8 cellular contexts compared by ENCODE assay signal in genomic region chr5:134005415-134006118, GRCh38. TPM values are rescaled to one million over a fixed set of nuclear protein-coding genes. Genes with fewer than 3 reads are reported as not detected.
DNase-seq lines count a peak whose midpoint lies in the region; ATAC-seq and TF ChIP-seq lines count a peak whose summit lies in the region.

No MANE protein-coding gene starts in this region.

- peaks cover 2% of the 10 kb centered on the region for H3K36me3 ChIP-seq in Caco-2 (ENCODE audit: control insufficient read depth, insufficient read depth, low read length)
- no peaks in the 10 kb centered on the region for H3K36me3 ChIP-seq in ascending aorta

- H3K4me1 ChIP-seq in Caco-2 (peaks cover 30% of the 10 kb centered on the region), ascending aorta (peaks cover 28 to 35% of the 10 kb centered on the region in 2 donors)

- H3K9me3 Mint-ChIP-seq in Caco-2 (ENCODE audit: unreplicated experiment) = no peaks in the 10 kb centered on the region
- no peaks in the 10 kb centered on the region for H3K9me3 Mint-ChIP-seq in stimulated activated memory B cell treated with anti-CD40 and anti-IgM and Interleukin-4, amounts not matched to agents 10 μg/mL and 1 μg/mL and 100 μg/mL, for 72 hours

- TSS peak; percentile 68 for BruUV-seq in Caco-2 (replicated peaks; lab: Mats Ljungman, UMichigan)

- intact Hi-C loops in Caco-2 (cut with micrococcal nuclease; ENCODE audit: unreplicated experiment) = loop anchor here (1.0 to 2.0 kb wide), 2 partner anchors 13 to 37 kb away; partner anchors contain the start of gene C5orf15
- intact Hi-C loops in ascending aorta (cut with DNase I) = loop anchor here (1.0 to 2.0 kb wide), 2 partner anchors 37 to 1043 kb away; partner anchors contain the start of genes AFF4 and C5orf15

- peak; percentile 10 for ATAC-seq in HG03378 (IDR thresholded peaks at IDR 0.05; ENCODE audit: unreplicated experiment)
- no peak for ATAC-seq in stimulated activated memory B cell treated with anti-CD40 and anti-IgM and Interleukin-4, amounts not matched to agents 10 μg/mL and 1 μg/mL and 100 μg/mL, for 72 hours

- peak in 1 of 2 experiments; percentile 54 for DNase-seq in Caco-2
- peak in 1 of 2 donors; percentile 70 for DNase-seq in ascending aorta (ENCODE audit: low spot score in 2 of 2)
- DNase-seq in iPS-NIHi11 (ENCODE audit: low spot score) = peak; percentile 48
- DNase-seq in stimulated activated CD4-positive, alpha-beta T cell treated with anti-CD3 and anti-CD28 coated beads, Interleukin-2, amount 100 ng/mL, for 48 hours = no peak
- no peak for DNase-seq in NCI-H1694 (lab: John Stamatoyannopoulos, UW)
- no peak for DNase-seq in NCI-H510A treated with DMSO at 0.1 percent for 48 hours (lab: John Stamatoyannopoulos, UW)

- H3K9me3 ChIP-seq in Caco-2 (no peaks in the 10 kb centered on the region), ascending aorta (no peaks in the 10 kb centered on the region)

- peak overlapping the region; percentile 81 for H3K4me3 Mint-ChIP-seq in Caco-2 (ENCODE audit: unreplicated experiment)
- peak overlapping the region; percentile 88 for H3K4me3 Mint-ChIP-seq in stimulated activated memory B cell treated with anti-CD40 and anti-IgM and Interleukin-4, amounts not matched to agents 10 μg/mL and 1 μg/mL and 100 μg/mL, for 72 hours

- H3K27me3 ChIP-seq in Caco-2 (replicated peaks; ENCODE audit: control insufficient read depth, insufficient read depth, low read length) (no peaks in the 10 kb centered on the region), ascending aorta (no peaks in the 10 kb centered on the region)

- H3K4me1 Mint-ChIP-seq in Caco-2 (ENCODE audit: low read depth, unreplicated experiment) = peaks cover 7% of the 10 kb centered on the region
- H3K4me1 Mint-ChIP-seq in stimulated activated memory B cell treated with anti-CD40 and anti-IgM and Interleukin-4, amounts not matched to agents 10 μg/mL and 1 μg/mL and 100 μg/mL, for 72 hours = peaks cover 40% of the 10 kb centered on the region

- TF ChIP-seq CTCF in Caco-2 (IDR thresholded peaks at IDR 0.05; ENCODE audit: insufficient read depth in 1 of 2, low read depth in 1 of 2, low read length in 1 of 2, severe bottlenecking in 1 of 2, unreplicated experiment in 1 of 2) (no peak), ascending aorta (IDR thresholded peaks at IDR 0.05) (peak in 1 of 3 experiments; percentile 4)

- CTCF ChIA-PET in Caco-2 (lab: Charles Lee) = interaction anchor here (0.6 to 1.9 kb wide), 5 partner anchors 9 to 246 kb away, joined by 4 to 11 read pairs (median 7); no protein-coding TSS in a partner anchor

- H3K27ac ChIP-seq in ascending aorta = peak overlapping the region; percentile 100

- H3K4me3 ChIP-seq in Caco-2 (ENCODE audit: low read depth, low read length) (peak overlapping the region; percentile 91), ascending aorta (peak overlapping the region; percentile 97)

- peak overlapping the region; percentile 89 for H3K27ac Mint-ChIP-seq in Caco-2 (ENCODE audit: unreplicated experiment)
- peak overlapping the region; percentile 97 for H3K27ac Mint-ChIP-seq in stimulated activated memory B cell treated with anti-CD40 and anti-IgM and Interleukin-4, amounts not matched to agents 10 μg/mL and 1 μg/mL and 100 μg/mL, for 72 hours

- H3K27me3 Mint-ChIP-seq in Caco-2 (ENCODE audit: insufficient read depth, unreplicated experiment) = no peaks in the 10 kb centered on the region
- no peaks in the 10 kb centered on the region for H3K27me3 Mint-ChIP-seq in stimulated activated memory B cell treated with anti-CD40 and anti-IgM and Interleukin-4, amounts not matched to agents 10 μg/mL and 1 μg/mL and 100 μg/mL, for 72 hours

- H3K36me3 Mint-ChIP-seq in Caco-2 (ENCODE audit: insufficient read depth, unreplicated experiment) = peaks cover 37% of the 10 kb centered on the region
- H3K36me3 Mint-ChIP-seq in stimulated activated memory B cell treated with anti-CD40 and anti-IgM and Interleukin-4, amounts not matched to agents 10 μg/mL and 1 μg/mL and 100 μg/mL, for 72 hours = peaks cover 7% of the 10 kb centered on the region

- POLR2A ChIA-PET in Caco-2 (lab: Charles Lee) = interaction anchor here (0.9 to 2.3 kb wide), 4 partner anchors 9 to 52 kb away, joined by 3 to 14 read pairs (median 4); no protein-coding TSS in a partner anchor

RNA-seq across cellular contexts. Expression of gene VDAC1, which starts 0.8 kb away (rescaled TPM):
- 317 and 358 TPM in 2 replicates for total RNA-seq in Caco-2 (2022)
- 50.2 TPM for total RNA-seq in ascending aorta

RNA-seq across cellular contexts. Expression of gene C5orf15, which starts 37.1 kb away (rescaled TPM):
- total RNA-seq in Caco-2 (2022) (35.6 and 41.4 TPM in 2 replicates), ascending aorta (177 TPM)
